In the genomic region with DNA sequence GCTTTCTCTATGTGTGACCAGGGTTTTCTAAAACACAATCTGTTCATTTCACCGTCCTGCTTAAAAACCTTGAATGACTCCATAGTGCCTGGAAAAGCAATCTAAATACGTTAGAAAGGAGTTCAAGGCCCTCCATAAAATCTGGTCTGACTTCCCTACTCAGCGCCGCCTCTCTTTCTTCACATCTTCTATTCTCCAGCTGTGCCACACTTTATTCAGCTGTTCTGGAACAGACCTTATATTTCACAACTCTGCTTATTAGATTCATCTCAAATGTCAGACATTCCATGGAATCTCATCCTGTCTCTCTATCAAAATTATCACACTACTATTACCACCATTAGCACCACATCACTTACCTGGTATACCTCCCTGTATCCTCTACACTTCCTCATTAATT, we compare ENCODE assay signal across 21 cellular contexts. TPM values are rescaled to one million over a fixed set of nuclear protein-coding genes. Genes with fewer than 3 reads are reported as not detected.
DNase-seq lines count a peak whose midpoint lies in the region; ATAC-seq, FAIRE-seq and TF ChIP-seq lines count a peak whose summit lies in the region.
"Had no signal": no experiment of that assay in that cellular context is flagged by ENCODE, and none has a peak within 500 bp of the region (broad histone marks: within the 10 kb centered on the region; RNA-seq: fewer than 3 reads in every experiment).

No MANE protein-coding gene starts in this region.

- FAIRE-seq in islet of Langerhans (lab: Jason Lieb, UNC), result peak; percentile 24
- FAIRE-seq: GM12878, HepG2 had no signal

- H3K4me3 ChIP-seq in heart left ventricle (no peak overlapping the region), endocrine pancreas (ENCODE audit: control insufficient read depth, insufficient read depth, low read length) (peak overlapping the region; percentile 1)
- H3K4me3 ChIP-seq: GM12878 had no signal

- H3K4me3 Mint-ChIP-seq in immature natural killer cell, result no peak overlapping the region
- H3K4me3 Mint-ChIP-seq: CD4-positive, CD25-positive, alpha-beta regulatory T cell; CD8-positive, alpha-beta memory T cell; HFFc6 had no signal

- no peak overlapping the region for H3K9ac ChIP-seq in endocrine pancreas (ENCODE audit: control insufficient read depth, insufficient read depth, low read length)

- peak in 3 of 4 donors; percentile 30 to 49 (median 30) for ATAC-seq in heart left ventricle
- ATAC-seq: GM12878, HCT116, HepG2 had no signal

- TF ChIP-seq POLR2A in heart left ventricle (IDR thresholded peaks at IDR 0.05), result no peak

- DNase-seq in heart left ventricle (no peak), cardiac septum (ENCODE audit: low spot score) (no peak), substantia nigra (lab: John Stamatoyannopoulos, UW) (no peak), superior temporal gyrus (ENCODE audit: extremely low spot score) (no peak), immature natural killer cell (no peak)
- DNase-seq: BE2C; C1 segment of cervical spinal cord; CD4-positive, CD25-positive, alpha-beta regulatory T cell; CD8-positive, alpha-beta memory T cell; COR-L47; DMS 273 treated with DMSO at 0.1 percent for 48 hours; DND-41; EL; GOT3; H7; HFFc6 had no signal

- H3K27me3 Mint-ChIP-seq in immature natural killer cell (ENCODE audit: low read depth in 3 of 3), result peaks cover 0 to 9% (median 1%) of the 10 kb centered on the region in 3 donors

- no peaks in the 10 kb centered on the region for H3K36me3 Mint-ChIP-seq in immature natural killer cell
- H3K36me3 Mint-ChIP-seq: CD4-positive, CD25-positive, alpha-beta regulatory T cell; CD8-positive, alpha-beta memory T cell had no signal

- peaks cover 0 to 1% (median 0%) of the 10 kb centered on the region in 6 donors for H3K9me3 Mint-ChIP-seq in immature natural killer cell
- H3K9me3 Mint-ChIP-seq: HFFc6 had no signal

- H3K9me3 ChIP-seq in heart left ventricle (no peaks in the 10 kb centered on the region), endocrine pancreas (ENCODE audit: control insufficient read depth, low read length) (no peaks in the 10 kb centered on the region)
- H3K9me3 ChIP-seq: BE2C had no signal

- H3K4me1 ChIP-seq in heart left ventricle (peaks cover 0 to 9% (median 0%) of the 10 kb centered on the region in 12 donors), endocrine pancreas (ENCODE audit: control insufficient read depth, insufficient read depth, low read length) (peaks cover 3% of the 10 kb centered on the region)
- H3K4me1 ChIP-seq: BE2C had no signal

- no peaks in the 10 kb centered on the region for H3K27me3 ChIP-seq in heart left ventricle
- H3K27me3 ChIP-seq in endocrine pancreas (ENCODE audit: control insufficient read depth, insufficient read depth, low read length), result no peaks in the 10 kb centered on the region
- H3K27me3 ChIP-seq: BE2C had no signal

- intact Hi-C loops in heart left ventricle (cut with DNase I) (no loop called here), cardiac septum (cut with DNase I) (no loop called here)

- H3K27ac ChIP-seq in heart left ventricle (no peak overlapping the region), substantia nigra (ENCODE audit: low read depth, low read length, poor library complexity, severe bottlenecking) (peak overlapping the region; percentile 8)

- TF ChIP-seq CTCF in heart left ventricle (IDR thresholded peaks at IDR 0.05), result no peak

- WGBS in heart left ventricle, 4 donors, result 62 to 88% (median 75%) methylated on average over 3 to 4 of the region's 4 CpGs

- no peaks in the 10 kb centered on the region for H3K4me1 Mint-ChIP-seq in immature natural killer cell
- H3K4me1 Mint-ChIP-seq: CD4-positive, CD25-positive, alpha-beta regulatory T cell; CD8-positive, alpha-beta memory T cell had no signal

- H3K36me3 ChIP-seq in heart left ventricle (no peaks in the 10 kb centered on the region), endocrine pancreas (ENCODE audit: control insufficient read depth, insufficient read depth, low read length) (no peaks in the 10 kb centered on the region)
- H3K36me3 ChIP-seq: BE2C had no signal

- H3K27ac Mint-ChIP-seq in immature natural killer cell, result no peak overlapping the region
- H3K27ac Mint-ChIP-seq: CD4-positive, CD25-positive, alpha-beta regulatory T cell; HFFc6 had no signal

RNA-seq across cellular contexts. Expression of a gene that starts 19.8 kb away (rescaled TPM):
- total RNA-seq in heart left ventricle (10 to 100 TPM; 31.0 to 41.5 (median 34.7) TPM), cardiac septum (36.8 TPM)
- polyA plus RNA-seq in heart left ventricle (10 to 100 TPM; 12.5 to 23.5 TPM), immature natural killer cell (10 to 100 TPM; 18.4 to 55.4 (median 48.7) TPM)
